14 cellular contexts compared by ENCODE assay signal in the genomic region with DNA sequence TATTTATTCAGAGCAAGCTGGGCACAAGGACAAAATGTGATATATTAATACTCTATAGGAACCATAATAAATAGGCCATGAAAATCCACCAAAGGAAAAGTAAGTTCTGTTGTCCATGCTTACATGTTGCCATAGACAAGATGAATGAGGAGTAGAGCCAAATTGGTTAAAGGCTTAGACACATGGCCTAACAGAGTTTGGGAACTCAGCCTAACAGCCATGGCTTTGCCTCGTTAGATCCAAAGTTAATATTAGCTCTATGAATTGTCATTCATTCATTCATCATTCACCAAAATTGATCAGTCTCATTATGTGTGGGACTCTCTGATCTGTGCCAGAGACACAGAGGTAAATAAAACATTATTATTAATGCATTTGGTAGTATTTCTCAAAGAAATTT.
DNase-seq lines count a peak whose midpoint lies in the region; ATAC-seq, FAIRE-seq and TF ChIP-seq lines count a peak whose summit lies in the region.
"Had no signal": no experiment of that assay in that cellular context is flagged by ENCODE, and none has a peak within 500 bp of the region (broad histone marks: within the 10 kb centered on the region; RNA-seq: fewer than 3 reads in every experiment).

No MANE protein-coding gene starts in this region.

- TF ChIP-seq CTCF in A673 (conservative IDR thresholded peaks at IDR 0.05; ENCODE audit: low read depth, low read length) (no peak), VCaP (conservative IDR thresholded peaks at IDR 0.05) (no peak), keratinocyte (optimal IDR thresholded peaks at IDR 0.05 in 1 of 3, IDR thresholded peaks at IDR 0.05 in 1 of 3, conservative IDR thresholded peaks at IDR 0.05 in 1 of 3; ENCODE audit: extremely low read depth in 1 of 3, insufficient read depth in 2 of 3, low read length in 3 of 3) (no peak)

- ATAC-seq in GM18868 (IDR thresholded peaks at IDR 0.05; ENCODE audit: unreplicated experiment), result no peak
- ATAC-seq: CD8-positive, alpha-beta T cell had no signal

- H3K4me1 ChIP-seq in A673 (ENCODE audit: insufficient read depth, low read length, poor library complexity, severe bottlenecking), result peaks cover 10% of the 10 kb centered on the region
- H3K4me1 ChIP-seq in keratinocyte (ENCODE audit: control insufficient read depth, extremely low read depth, insufficient read depth, low read length), result peaks cover 7% of the 10 kb centered on the region
- H3K4me1 ChIP-seq in stomach smooth muscle (ENCODE audit: control insufficient read depth, insufficient read depth, low read length), result peaks cover 10% of the 10 kb centered on the region
- H3K4me1 ChIP-seq: Caco-2, HAP-1 had no signal

- BruUV-seq in A673 (replicated peaks; lab: Mats Ljungman, UMichigan), result no TSS peak

- H2AFZ ChIP-seq in keratinocyte (ENCODE audit: control insufficient read depth, low read length), result peak overlapping the region; percentile 28

- H3K36me3 ChIP-seq in A673 (ENCODE audit: insufficient read depth, low read length, poor library complexity, severe bottlenecking) (no peaks in the 10 kb centered on the region), keratinocyte (ENCODE audit: control insufficient read depth in 2 of 2, extremely low read depth in 1 of 2, insufficient read depth in 2 of 2, low read length in 2 of 2) (no peaks in the 10 kb centered on the region), stomach smooth muscle (ENCODE audit: control insufficient read depth in 2 of 2, insufficient read depth in 2 of 2, low read length in 2 of 2) (no peaks in the 10 kb centered on the region)
- H3K36me3 ChIP-seq: HAP-1 had no signal

- no peak overlapping the region for H3K4me2 ChIP-seq in keratinocyte (ENCODE audit: control insufficient read depth, extremely low read depth, insufficient read depth, low read depth, low read length)

- no peaks in the 10 kb centered on the region for H3K9me3 ChIP-seq in A673 (ENCODE audit: low read depth, low read length, poor library complexity, severe bottlenecking)
- no peaks in the 10 kb centered on the region for H3K9me3 ChIP-seq in keratinocyte (ENCODE audit: control insufficient read depth, low read depth, low read length)
- no peaks in the 10 kb centered on the region for H3K9me3 ChIP-seq in stomach smooth muscle (ENCODE audit: control insufficient read depth in 2 of 2, low read length in 2 of 2)
- H3K9me3 ChIP-seq: Caco-2, HAP-1 had no signal

- no peaks in the 10 kb centered on the region for H3K79me2 ChIP-seq in keratinocyte (ENCODE audit: control insufficient read depth, insufficient read depth, low read length)

- DNase-seq in A673 (ENCODE audit: low spot score) (no peak), keratinocyte (ENCODE audit: low read depth, low spot score) (no peak), NCI-H2107 treated with DMSO at 0.1 percent for 48 hours (lab: John Stamatoyannopoulos, UW; ENCODE audit: unreplicated experiment) (no peak), AG08395 (ENCODE audit: low spot score) (no peak), GF-D8 (lab: John Stamatoyannopoulos, UW) (no peak)
- DNase-seq: Caco-2; CD8-positive, alpha-beta T cell; DND-41; GDM1 had no signal

- H3K27ac ChIP-seq in A673 (ENCODE audit: low read depth, low read length, poor library complexity, severe bottlenecking), result peak overlapping the region; percentile 63
- H3K27ac ChIP-seq in VCaP, result peak overlapping the region; percentile 79
- H3K27ac ChIP-seq in keratinocyte (ENCODE audit: control insufficient read depth, insufficient read depth, low read length), result no peak overlapping the region
- H3K27ac ChIP-seq in stomach smooth muscle (ENCODE audit: low read length), result peak overlapping the region; percentile 4

- no peaks in the 10 kb centered on the region for H4K20me1 ChIP-seq in keratinocyte (ENCODE audit: control insufficient read depth, extremely low read depth, insufficient read depth, low read length)

- H3K9ac ChIP-seq in keratinocyte (ENCODE audit: control insufficient read depth, extremely low read depth, insufficient read depth, low read length) (no peak overlapping the region), stomach smooth muscle (ENCODE audit: low read length in 2 of 2) (no peak overlapping the region)

- no peak for FAIRE-seq in keratinocyte (lab: Jason Lieb, UNC)
- FAIRE-seq: H1 had no signal

- intact Hi-C loops in A673 (cut with micrococcal nuclease; ENCODE audit: unreplicated experiment), result no loop called here

- no peak overlapping the region for H3K4me3 ChIP-seq in A673 (ENCODE audit: low read depth, low read length, poor library complexity, severe bottlenecking)
- H3K4me3 ChIP-seq in keratinocyte (ENCODE audit: control insufficient read depth in 2 of 3, extremely low read depth in 1 of 3, insufficient read depth in 2 of 3, low read depth in 1 of 3, low read length in 3 of 3), result no peak overlapping the region
- no peak overlapping the region for H3K4me3 ChIP-seq in stomach smooth muscle (ENCODE audit: low read length in 2 of 2)
- H3K4me3 ChIP-seq: HAP-1 had no signal

- H3K27me3 ChIP-seq in A673 (replicated peaks; ENCODE audit: insufficient read depth, low read depth, low read length, poor library complexity) (no peaks in the 10 kb centered on the region), keratinocyte (ENCODE audit: control insufficient read depth, extremely low read depth, insufficient read depth, low read length) (no peaks in the 10 kb centered on the region), stomach smooth muscle (ENCODE audit: control insufficient read depth in 1 of 2, insufficient read depth in 2 of 2, low read length in 2 of 2) (no peaks in the 10 kb centered on the region)

- no peaks in the 10 kb centered on the region for H3K9me1 ChIP-seq in keratinocyte (ENCODE audit: control insufficient read depth, extremely low read depth, insufficient read depth, low read length)

- CTCF ChIA-PET in A673 (lab: Charles Lee), result no interaction called here

- POLR2A ChIA-PET in A673 (lab: Charles Lee; ENCODE audit: low non-redundant PET), result no interaction called here

- dilution Hi-C loops in keratinocyte (cut with MboI; ENCODE audit: extremely low pct_ligation_motif_present, low sequenced_read_pairs), result no loop called here
